ENCODE assay signal across 17 cellular contexts in the genomic region with DNA sequence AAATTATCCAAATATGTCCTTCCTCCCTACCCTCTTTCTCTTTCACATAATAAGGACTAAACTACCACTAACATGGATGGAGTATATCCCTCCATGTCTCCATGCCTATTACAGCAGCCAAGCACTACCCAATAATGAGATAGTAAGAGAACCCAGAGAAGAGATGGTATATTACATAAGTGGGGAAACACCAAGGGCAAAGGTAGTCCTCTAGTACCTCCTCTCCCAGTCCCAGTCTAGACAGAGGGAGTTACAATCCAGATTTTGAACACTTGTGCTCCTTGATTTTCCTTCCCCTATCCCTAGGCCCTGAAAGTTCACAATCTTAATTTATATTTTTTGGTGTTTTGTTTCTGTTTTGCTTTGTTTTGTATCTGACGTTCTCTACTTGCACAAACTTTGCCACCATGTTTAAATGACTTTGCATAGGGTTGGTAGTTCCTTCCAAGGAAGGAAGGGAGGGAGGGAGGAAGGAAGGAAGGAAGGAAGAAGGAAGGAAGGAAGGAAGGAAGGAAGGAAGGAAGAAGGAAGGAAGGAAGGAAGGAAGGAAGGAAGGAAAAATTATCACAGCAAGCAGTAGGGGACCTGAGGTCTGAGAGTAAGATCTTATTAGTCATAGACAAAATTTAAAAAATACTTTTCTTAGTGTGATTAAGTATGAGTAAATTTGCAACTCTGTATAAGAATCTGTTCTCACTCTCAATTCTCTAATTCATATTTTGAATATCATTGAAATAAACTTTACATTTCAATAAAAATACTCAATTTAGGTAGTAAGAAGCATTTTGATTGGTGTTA.
"Had no signal": no experiment of that assay in that cellular context is flagged by ENCODE, and none has a peak within 500 bp of the region (broad histone marks: within the 10 kb centered on the region; RNA-seq: fewer than 3 reads in every experiment).

No MANE protein-coding gene starts in this region.

- H3K36me3 ChIP-seq: WERI-Rb-1 had no signal

- H3K4me3 Mint-ChIP-seq: activated CD8-positive, alpha-beta T cell treated with anti-CD3 and anti-CD28 coated beads for 36 hours; memory B cell; T-helper 17 cell; type B pancreatic cell had no signal

- H3K36me3 Mint-ChIP-seq: memory B cell, type B pancreatic cell had no signal

- H3K27me3 Mint-ChIP-seq: activated CD8-positive, alpha-beta T cell treated with anti-CD3 and anti-CD28 coated beads for 36 hours; T-helper 17 cell; type B pancreatic cell had no signal

- DNase-seq: activated CD4-positive, alpha-beta T cell treated with anti-CD3 and anti-CD28 coated beads for 4 hours; activated CD8-positive, alpha-beta T cell treated with anti-CD3 and anti-CD28 coated beads for 36 hours; activated naive CD4-positive, alpha-beta T cell treated with anti-CD3 and anti-CD28 coated beads, Interleukin-2, amount 50 U/mL, for 16 hours; amygdala; body of pancreas; caudate nucleus; hippocampal formation; left ventricle myocardium superior; mucosa of descending colon; naive thymus-derived CD4-positive, alpha-beta T cell; nucleus accumbens; stimulated activated CD4-positive, alpha-beta T cell treated with anti-CD3 and anti-CD28 coated beads, Interleukin-2, amount 100 ng/mL, for 48 hours; stimulated activated naive CD4-positive, alpha-beta T cell treated with Interleukin-2 at 50 U/mL for 16 hours; T-helper 17 cell; WERI-Rb-1 had no signal

- H3K4me1 ChIP-seq: body of pancreas had no signal

- H3K27ac Mint-ChIP-seq: memory B cell, T-helper 17 cell, type B pancreatic cell had no signal

- H3K9me3 Mint-ChIP-seq: activated CD8-positive, alpha-beta T cell treated with anti-CD3 and anti-CD28 coated beads for 36 hours; type B pancreatic cell had no signal

- H3K27ac ChIP-seq: body of pancreas, WERI-Rb-1 had no signal

- H3K9me3 ChIP-seq: body of pancreas, mucosa of descending colon had no signal

- H3K4me3 ChIP-seq: body of pancreas, mucosa of descending colon had no signal

- ATAC-seq: activated CD8-positive, alpha-beta T cell treated with anti-CD3 and anti-CD28 coated beads for 36 hours; body of pancreas; left ventricle myocardium superior; mucosa of descending colon; naive thymus-derived CD4-positive, alpha-beta T cell; T-helper 17 cell had no signal

- H3K27me3 ChIP-seq: body of pancreas had no signal
